ENCODE assay signal across 1 cellular context in the genomic region with DNA sequence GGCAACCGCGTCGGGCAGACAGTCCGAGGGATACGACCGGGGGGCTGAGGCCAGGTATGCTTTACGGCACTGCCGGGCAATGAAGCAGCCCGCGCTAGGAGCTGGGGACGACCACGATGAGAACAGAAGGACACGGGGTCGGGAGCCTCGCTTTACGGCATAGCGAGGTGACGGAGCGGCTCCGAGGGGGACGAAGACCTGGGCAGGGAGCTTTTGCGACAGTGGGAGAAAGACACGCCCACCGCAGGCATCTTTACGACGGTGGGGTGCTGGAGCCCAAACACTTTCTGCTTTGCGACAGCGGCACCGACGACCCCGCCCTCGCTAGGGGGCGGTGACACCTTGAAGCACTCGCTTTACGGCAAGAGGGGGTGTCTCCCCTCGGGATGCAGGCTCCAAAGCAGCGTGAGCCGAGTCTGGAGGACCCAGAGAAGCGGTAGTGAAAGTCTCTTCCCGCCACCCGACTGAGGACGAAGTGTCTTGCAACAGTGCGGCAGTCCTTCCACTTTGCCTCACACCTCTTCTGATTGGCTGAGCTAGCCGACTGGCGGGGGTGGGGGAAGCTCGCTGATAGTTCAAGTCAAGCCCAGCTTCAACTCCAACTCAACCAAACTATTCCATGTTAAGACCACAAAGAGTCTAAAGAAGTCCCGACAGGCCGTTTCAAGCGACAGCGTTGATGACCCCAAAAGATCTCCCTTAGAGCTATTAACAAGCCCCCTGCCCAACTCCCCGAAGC.
TF ChIP-seq lines count a peak whose summit lies in the region.

No MANE protein-coding gene starts in this region.

TF ChIP-seq in HepG2, 621 proteins besides CTCF, POLR2A, EP300 and RAD21 (continued from another document and continues in another):
- TF ChIP-seq, protein P1, sequence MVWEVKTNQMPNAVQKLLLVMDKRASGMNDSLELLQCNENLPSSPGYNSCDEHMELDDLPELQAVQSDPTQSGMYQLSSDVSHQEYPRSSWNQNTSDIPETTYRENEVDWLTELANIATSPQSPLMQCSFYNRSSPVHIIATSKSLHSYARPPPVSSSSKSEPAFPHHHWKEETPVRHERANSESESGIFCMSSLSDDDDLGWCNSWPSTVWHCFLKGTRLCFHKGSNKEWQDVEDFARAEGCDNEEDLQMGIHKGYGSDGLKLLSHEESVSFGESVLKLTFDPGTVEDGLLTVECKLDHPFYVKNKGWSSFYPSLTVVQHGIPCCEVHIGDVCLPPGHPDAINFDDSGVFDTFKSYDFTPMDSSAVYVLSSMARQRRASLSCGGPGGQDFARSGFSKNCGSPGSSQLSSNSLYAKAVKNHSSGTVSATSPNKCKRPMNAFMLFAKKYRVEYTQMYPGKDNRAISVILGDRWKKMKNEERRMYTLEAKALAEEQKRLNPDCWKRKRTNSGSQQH (CRISPR knock-in tag; IDR thresholded peaks at IDR 0.05; ENCODE audit: low read depth) = peak; percentile 45; the same call in 1 of the 2 replicates
- TF ChIP-seq, protein P2, sequence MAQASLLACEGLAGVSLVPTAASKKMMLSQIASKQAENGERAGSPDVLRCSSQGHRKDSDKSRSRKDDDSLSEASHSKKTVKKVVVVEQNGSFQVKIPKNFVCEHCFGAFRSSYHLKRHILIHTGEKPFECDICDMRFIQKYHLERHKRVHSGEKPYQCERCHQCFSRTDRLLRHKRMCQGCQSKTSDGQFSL (CRISPR knock-in tag; IDR thresholded peaks at IDR 0.05) = peak; percentile 80
- TF ChIP-seq FOXJ3 (CRISPR knock-in tag; IDR thresholded peaks at IDR 0.05; ENCODE audit: borderline replicate concordance) (no peak), NR2F1 (CRISPR knock-in tag; IDR thresholded peaks at IDR 0.05) (peak in 1 of 2 experiments; percentile 34; a peak in 1 of 4 replicates), CEBPG (CRISPR knock-in tag; IDR thresholded peaks at IDR 0.05) (peak; percentile 51), ZBTB1 (CRISPR knock-in tag; IDR thresholded peaks at IDR 0.05; ENCODE audit: borderline replicate concordance) (no peak), ZNF777 (CRISPR knock-in tag; IDR thresholded peaks at IDR 0.05) (0 out of 2 replicates have a peak, but pooled peaks have one; percentile 27), SALL2 (CRISPR knock-in tag; IDR thresholded peaks at IDR 0.05) (peak; percentile 56; the same call in 1 of the 2 replicates), KDM4B (CRISPR knock-in tag; IDR thresholded peaks at IDR 0.05) (0 out of 2 replicates have a peak, but pooled peaks have one; percentile 13), HOXD1 (CRISPR knock-in tag; IDR thresholded peaks at IDR 0.05) (peak; percentile 52; the same call in 1 of the 2 replicates), RARA (CRISPR knock-in tag; IDR thresholded peaks at IDR 0.05) (peak; percentile 26; the same call in 1 of the 2 replicates), ZNF660 (CRISPR knock-in tag; IDR thresholded peaks at IDR 0.05; ENCODE audit: borderline replicate concordance, low read depth) (no peak), ZNF607 (CRISPR knock-in tag; IDR thresholded peaks at IDR 0.05; ENCODE audit: borderline replicate concordance) (peak; percentile 63; the same call in 1 of the 2 replicates), MAZ (IDR thresholded peaks at IDR 0.05; ENCODE audit: borderline replicate concordance, low read depth, low read length) (peak; percentile 89), MAZ (CRISPR knock-in tag; IDR thresholded peaks at IDR 0.05; ENCODE audit: low read depth) (peak; percentile 81), FOSL2 (CRISPR knock-in tag; IDR thresholded peaks at IDR 0.05) (peak; percentile 34; the same call in 1 of the 2 replicates), NRL (CRISPR knock-in tag; IDR thresholded peaks at IDR 0.05; ENCODE audit: borderline replicate concordance) (peak; percentile 92; the same call in 1 of the 2 replicates), CBFB (CRISPR knock-in tag; IDR thresholded peaks at IDR 0.05) (0 out of 2 replicates have a peak, but pooled peaks have one; percentile 34), RXRB (CRISPR knock-in tag; IDR thresholded peaks at IDR 0.05; ENCODE audit: borderline replicate concordance) (peak; percentile 52; the same call in 1 of the 2 replicates), MED8 (CRISPR knock-in tag; IDR thresholded peaks at IDR 0.05; ENCODE audit: insufficient replicate concordance) (peak; percentile 5), NR3C1 (CRISPR knock-in tag; IDR thresholded peaks at IDR 0.05) (no peak), SP4 (CRISPR knock-in tag; IDR thresholded peaks at IDR 0.05) (peak; percentile 86), ZNF282 (IDR thresholded peaks at IDR 0.05; ENCODE audit: partially characterized antibody) (no peak)
- TF ChIP-seq, protein P3, sequence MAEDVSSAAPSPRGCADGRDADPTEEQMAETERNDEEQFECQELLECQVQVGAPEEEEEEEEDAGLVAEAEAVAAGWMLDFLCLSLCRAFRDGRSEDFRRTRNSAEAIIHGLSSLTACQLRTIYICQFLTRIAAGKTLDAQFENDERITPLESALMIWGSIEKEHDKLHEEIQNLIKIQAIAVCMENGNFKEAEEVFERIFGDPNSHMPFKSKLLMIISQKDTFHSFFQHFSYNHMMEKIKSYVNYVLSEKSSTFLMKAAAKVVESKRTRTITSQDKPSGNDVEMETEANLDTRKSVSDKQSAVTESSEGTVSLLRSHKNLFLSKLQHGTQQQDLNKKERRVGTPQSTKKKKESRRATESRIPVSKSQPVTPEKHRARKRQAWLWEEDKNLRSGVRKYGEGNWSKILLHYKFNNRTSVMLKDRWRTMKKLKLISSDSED (CRISPR knock-in tag; IDR thresholded peaks at IDR 0.05) = no peak
- TF ChIP-seq, protein P4, sequence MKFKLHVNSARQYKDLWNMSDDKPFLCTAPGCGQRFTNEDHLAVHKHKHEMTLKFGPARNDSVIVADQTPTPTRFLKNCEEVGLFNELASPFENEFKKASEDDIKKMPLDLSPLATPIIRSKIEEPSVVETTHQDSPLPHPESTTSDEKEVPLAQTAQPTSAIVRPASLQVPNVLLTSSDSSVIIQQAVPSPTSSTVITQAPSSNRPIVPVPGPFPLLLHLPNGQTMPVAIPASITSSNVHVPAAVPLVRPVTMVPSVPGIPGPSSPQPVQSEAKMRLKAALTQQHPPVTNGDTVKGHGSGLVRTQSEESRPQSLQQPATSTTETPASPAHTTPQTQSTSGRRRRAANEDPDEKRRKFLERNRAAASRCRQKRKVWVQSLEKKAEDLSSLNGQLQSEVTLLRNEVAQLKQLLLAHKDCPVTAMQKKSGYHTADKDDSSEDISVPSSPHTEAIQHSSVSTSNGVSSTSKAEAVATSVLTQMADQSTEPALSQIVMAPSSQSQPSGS (CRISPR knock-in tag; IDR thresholded peaks at IDR 0.05) = 0 out of 2 replicates have a peak, but pooled peaks have one; percentile 33
- TF ChIP-seq, protein P5, sequence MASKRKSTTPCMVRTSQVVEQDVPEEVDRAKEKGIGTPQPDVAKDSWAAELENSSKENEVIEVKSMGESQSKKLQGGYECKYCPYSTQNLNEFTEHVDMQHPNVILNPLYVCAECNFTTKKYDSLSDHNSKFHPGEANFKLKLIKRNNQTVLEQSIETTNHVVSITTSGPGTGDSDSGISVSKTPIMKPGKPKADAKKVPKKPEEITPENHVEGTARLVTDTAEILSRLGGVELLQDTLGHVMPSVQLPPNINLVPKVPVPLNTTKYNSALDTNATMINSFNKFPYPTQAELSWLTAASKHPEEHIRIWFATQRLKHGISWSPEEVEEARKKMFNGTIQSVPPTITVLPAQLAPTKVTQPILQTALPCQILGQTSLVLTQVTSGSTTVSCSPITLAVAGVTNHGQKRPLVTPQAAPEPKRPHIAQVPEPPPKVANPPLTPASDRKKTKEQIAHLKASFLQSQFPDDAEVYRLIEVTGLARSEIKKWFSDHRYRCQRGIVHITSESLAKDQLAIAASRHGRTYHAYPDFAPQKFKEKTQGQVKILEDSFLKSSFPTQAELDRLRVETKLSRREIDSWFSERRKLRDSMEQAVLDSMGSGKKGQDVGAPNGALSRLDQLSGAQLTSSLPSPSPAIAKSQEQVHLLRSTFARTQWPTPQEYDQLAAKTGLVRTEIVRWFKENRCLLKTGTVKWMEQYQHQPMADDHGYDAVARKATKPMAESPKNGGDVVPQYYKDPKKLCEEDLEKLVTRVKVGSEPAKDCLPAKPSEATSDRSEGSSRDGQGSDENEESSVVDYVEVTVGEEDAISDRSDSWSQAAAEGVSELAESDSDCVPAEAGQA (IDR thresholded peaks at IDR 0.05; ENCODE audit: low read depth) = peak; percentile 29; the same call in 1 of the 2 replicates
- TF ChIP-seq, protein P5 (CRISPR knock-in tag; IDR thresholded peaks at IDR 0.05; ENCODE audit: borderline replicate concordance) = no peak
- TF ChIP-seq, protein P6, sequence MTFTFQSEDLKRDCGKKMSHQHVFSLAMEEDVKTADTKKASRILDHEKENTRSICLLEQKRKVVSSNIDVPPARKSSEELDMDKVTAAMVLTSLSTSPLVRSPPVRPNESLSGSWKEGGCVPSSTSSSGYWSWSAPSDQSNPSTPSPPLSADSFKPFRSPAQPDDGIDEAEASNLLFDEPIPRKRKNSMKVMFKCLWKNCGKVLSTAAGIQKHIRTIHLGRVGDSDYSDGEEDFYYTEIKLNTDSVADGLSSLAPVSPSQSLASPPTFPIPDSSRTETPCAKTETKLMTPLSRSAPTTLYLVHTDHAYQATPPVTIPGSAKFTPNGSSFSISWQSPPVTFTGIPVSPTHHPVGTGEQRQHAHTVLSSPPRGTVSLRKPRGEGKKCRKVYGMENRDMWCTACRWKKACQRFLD (CRISPR knock-in tag; IDR thresholded peaks at IDR 0.05; ENCODE audit: borderline replicate concordance) = peak; percentile 38; the same call in 1 of the 2 replicates
- TF ChIP-seq, protein P7, sequence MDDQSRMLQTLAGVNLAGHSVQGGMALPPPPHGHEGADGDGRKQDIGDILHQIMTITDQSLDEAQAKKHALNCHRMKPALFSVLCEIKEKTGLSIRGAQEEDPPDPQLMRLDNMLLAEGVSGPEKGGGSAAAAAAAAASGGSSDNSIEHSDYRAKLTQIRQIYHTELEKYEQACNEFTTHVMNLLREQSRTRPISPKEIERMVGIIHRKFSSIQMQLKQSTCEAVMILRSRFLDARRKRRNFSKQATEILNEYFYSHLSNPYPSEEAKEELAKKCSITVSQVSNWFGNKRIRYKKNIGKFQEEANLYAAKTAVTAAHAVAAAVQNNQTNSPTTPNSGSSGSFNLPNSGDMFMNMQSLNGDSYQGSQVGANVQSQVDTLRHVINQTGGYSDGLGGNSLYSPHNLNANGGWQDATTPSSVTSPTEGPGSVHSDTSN (CRISPR knock-in tag; IDR thresholded peaks at IDR 0.05; ENCODE audit: borderline replicate concordance) = no peak
- TF ChIP-seq, protein P8, sequence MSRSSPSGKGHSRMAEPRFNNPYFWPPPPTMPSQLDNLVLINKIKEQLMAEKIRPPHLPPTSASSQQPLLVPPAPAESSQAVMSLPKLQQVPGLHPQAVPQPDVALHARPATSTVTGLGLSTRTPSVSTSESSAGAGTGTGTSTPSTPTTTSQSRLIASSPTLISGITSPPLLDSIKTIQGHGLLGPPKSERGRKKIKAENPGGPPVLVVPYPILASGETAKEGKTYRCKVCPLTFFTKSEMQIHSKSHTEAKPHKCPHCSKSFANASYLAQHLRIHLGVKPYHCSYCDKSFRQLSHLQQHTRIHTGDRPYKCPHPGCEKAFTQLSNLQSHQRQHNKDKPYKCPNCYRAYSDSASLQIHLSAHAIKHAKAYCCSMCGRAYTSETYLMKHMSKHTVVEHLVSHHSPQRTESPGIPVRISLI (CRISPR knock-in tag; IDR thresholded peaks at IDR 0.05; ENCODE audit: borderline replicate concordance) = peak; percentile 25; the same call in 1 of the 2 replicates
- TF ChIP-seq, protein P9, sequence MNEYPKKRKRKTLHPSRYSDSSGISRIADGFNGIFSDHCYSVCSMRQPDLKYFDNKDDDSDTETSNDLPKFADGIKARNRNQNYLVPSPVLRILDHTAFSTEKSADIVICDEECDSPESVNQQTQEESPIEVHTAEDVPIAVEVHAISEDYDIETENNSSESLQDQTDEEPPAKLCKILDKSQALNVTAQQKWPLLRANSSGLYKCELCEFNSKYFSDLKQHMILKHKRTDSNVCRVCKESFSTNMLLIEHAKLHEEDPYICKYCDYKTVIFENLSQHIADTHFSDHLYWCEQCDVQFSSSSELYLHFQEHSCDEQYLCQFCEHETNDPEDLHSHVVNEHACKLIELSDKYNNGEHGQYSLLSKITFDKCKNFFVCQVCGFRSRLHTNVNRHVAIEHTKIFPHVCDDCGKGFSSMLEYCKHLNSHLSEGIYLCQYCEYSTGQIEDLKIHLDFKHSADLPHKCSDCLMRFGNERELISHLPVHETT (CRISPR knock-in tag; conservative IDR thresholded peaks at IDR 0.05) = peak; percentile 93
- TF ChIP-seq, protein P10, sequence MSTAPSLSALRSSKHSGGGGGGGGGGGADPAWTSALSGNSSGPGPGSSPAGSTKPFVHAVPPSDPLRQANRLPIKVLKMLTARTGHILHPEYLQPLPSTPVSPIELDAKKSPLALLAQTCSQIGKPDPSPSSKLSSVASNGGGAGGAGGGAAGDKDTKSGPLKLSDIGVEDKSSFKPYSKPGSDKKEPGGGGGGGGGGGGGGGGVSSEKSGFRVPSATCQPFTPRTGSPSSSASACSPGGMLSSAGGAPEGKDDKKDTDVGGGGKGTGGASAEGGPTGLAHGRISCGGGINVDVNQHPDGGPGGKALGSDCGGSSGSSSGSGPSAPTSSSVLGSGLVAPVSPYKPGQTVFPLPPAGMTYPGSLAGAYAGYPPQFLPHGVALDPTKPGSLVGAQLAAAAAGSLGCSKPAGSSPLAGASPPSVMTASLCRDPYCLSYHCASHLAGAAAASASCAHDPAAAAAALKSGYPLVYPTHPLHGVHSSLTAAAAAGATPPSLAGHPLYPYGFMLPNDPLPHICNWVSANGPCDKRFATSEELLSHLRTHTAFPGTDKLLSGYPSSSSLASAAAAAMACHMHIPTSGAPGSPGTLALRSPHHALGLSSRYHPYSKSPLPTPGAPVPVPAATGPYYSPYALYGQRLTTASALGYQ (CRISPR knock-in tag; IDR thresholded peaks at IDR 0.05) = peak; percentile 76
- TF ChIP-seq, protein P11, sequence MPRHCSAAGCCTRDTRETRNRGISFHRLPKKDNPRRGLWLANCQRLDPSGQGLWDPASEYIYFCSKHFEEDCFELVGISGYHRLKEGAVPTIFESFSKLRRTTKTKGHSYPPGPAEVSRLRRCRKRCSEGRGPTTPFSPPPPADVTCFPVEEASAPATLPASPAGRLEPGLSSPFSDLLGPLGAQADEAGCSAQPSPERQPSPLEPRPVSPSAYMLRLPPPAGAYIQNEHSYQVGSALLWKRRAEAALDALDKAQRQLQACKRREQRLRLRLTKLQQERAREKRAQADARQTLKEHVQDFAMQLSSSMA (CRISPR knock-in tag; IDR thresholded peaks at IDR 0.05) = peak; percentile 91
- TF ChIP-seq, protein P12, sequence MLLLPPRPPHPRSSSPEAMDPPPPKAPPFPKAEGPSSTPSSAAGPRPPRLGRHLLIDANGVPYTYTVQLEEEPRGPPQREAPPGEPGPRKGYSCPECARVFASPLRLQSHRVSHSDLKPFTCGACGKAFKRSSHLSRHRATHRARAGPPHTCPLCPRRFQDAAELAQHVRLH (CRISPR knock-in tag; IDR thresholded peaks at IDR 0.05; ENCODE audit: borderline replicate concordance, low read depth) = peak; percentile 79; the same call in 1 of the 2 replicates
